ENCODE assay signal across 1 cellular context in the genomic region with DNA sequence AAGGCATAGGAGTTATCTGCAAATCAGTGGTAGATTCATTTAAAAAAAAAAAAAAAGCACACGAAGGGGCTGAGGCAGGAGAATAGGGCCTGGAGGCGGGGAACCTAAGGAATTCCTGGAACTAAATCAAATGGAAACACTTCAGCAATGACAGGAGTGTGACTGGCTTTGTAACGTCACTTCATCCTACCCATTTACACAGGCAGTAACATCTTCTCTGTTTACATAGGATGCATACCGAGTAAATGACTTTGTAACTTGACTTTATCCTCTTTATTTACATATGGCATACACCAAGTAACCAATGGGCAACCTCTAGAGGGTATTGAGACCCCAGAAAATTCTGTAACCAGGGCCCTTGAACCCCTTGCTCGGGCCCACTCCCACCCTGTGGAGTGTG.
TF ChIP-seq lines count a peak whose summit lies in the region.

No MANE protein-coding gene starts in this region.

TF ChIP-seq in K562, 482 proteins besides CTCF, POLR2A, EP300 and RAD21 (continued from another document):
- no peak for TF ChIP-seq RUNX1 (IDR thresholded peaks at IDR 0.05; ENCODE audit: low read depth)
- TF ChIP-seq, protein P1, sequence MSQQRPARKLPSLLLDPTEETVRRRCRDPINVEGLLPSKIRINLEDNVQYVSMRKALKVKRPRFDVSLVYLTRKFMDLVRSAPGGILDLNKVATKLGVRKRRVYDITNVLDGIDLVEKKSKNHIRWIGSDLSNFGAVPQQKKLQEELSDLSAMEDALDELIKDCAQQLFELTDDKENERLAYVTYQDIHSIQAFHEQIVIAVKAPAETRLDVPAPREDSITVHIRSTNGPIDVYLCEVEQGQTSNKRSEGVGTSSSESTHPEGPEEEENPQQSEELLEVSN (IDR thresholded peaks at IDR 0.05; ENCODE audit: borderline replicate concordance in 1 of 2, extremely low read depth in 1 of 2, insufficient read depth in 1 of 2, insufficient read length in 1 of 2, low read depth in 1 of 2, low read length in 1 of 2, poor library complexity in 1 of 2, severe bottlenecking in 1 of 2): no peak
- TF ChIP-seq FOXP1 (CRISPR knock-in tag; IDR thresholded peaks at IDR 0.05): no peak
- 0 out of 2 replicates have a peak, but pooled peaks have one; percentile 20 for TF ChIP-seq FOSL1 (tag; conservative IDR thresholded peaks at IDR 0.05)
- TF ChIP-seq RBM25 (IDR thresholded peaks at IDR 0.05; ENCODE audit: low read depth, low read length, severe bottlenecking): peak; percentile 9
